10 cellular contexts compared by ENCODE assay signal in the genomic region with DNA sequence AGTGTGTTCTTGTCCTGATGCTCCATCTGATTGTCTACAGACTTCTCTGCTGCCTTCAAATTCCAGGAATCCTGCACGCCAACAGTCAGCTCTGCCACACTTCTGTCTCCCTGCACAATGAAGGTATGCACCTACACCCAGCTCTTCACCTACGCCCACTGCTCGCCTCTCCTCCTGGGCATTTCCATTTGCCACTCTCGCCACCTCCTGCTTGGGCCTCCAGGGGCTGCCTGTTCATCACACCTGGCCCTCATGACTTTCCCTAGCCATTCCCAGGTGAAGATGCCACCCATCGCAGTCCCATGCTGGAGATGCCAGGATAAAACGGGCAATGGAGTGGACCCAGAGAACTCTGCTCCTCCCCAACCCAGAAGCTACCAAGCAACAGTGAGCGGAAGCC.
"Had no signal": no experiment of that assay in that cellular context is flagged by ENCODE, and none has a peak within 500 bp of the region (broad histone marks: within the 10 kb centered on the region; RNA-seq: fewer than 3 reads in every experiment).

No MANE protein-coding gene starts in this region.

- H3K9ac ChIP-seq: GM23248 had no signal

- ATAC-seq: GM23338, HCT116 had no signal

- H3K36me3 ChIP-seq: HAP-1 had no signal

- H3K4me2 ChIP-seq: GM23338 had no signal

- H3K4me3 ChIP-seq: GM23248, GM23338, HAP-1 had no signal

- H3K27ac Mint-ChIP-seq: GM23338, H9, HFFc6 had no signal

- H3K4me3 Mint-ChIP-seq: GM23338, H9, HFFc6 had no signal

- H3K4me1 Mint-ChIP-seq: GM23338 had no signal

- DNase-seq: GM23248, GOT3, H7, H9, HCEC 1CT, HFFc6 had no signal

- H3K9me3 Mint-ChIP-seq: GM23338, H9, HFFc6 had no signal

- H3K27ac ChIP-seq: GM23248 had no signal

- H2AFZ ChIP-seq: GM23248, GM23338 had no signal

- H3K9me3 ChIP-seq: HAP-1 had no signal

- FAIRE-seq: H54 had no signal
